Comparison of ENCODE assay signal across 2 cellular contexts in the genomic region with DNA sequence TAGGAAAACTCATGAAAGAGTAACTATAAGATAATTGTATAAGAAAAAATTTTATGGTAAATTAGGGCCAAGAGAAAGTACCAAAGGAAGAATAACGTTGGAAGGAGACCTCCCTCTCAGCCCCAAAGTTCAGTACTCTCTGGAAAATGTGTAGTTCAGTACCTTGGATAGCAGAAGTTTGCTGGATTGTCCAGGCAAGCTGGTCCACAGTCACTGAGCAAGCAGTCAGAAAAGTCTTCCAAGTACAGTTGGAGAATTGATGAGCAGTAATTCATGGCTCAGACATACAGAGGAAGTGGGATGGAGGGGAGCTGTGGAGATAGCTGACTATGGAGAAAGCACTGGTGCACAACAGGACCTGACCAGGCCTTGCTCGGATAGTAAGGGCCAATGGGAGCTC.
A peak's percentile ranks its signal among the peaks of the same experiment; 100 is the strongest.
TF ChIP-seq lines count a peak whose summit lies in the region.

No MANE protein-coding gene starts in this region.

TF ChIP-seq in SK-N-SH, 30 proteins besides CTCF, POLR2A, EP300 and RAD21:
- TF ChIP-seq REST (IDR thresholded peaks at IDR 0.05; ENCODE audit: low read depth, low read length), result peak; percentile 89
- TF ChIP-seq, protein P1, sequence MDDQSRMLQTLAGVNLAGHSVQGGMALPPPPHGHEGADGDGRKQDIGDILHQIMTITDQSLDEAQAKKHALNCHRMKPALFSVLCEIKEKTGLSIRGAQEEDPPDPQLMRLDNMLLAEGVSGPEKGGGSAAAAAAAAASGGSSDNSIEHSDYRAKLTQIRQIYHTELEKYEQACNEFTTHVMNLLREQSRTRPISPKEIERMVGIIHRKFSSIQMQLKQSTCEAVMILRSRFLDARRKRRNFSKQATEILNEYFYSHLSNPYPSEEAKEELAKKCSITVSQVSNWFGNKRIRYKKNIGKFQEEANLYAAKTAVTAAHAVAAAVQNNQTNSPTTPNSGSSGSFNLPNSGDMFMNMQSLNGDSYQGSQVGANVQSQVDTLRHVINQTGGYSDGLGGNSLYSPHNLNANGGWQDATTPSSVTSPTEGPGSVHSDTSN (IDR thresholded peaks at IDR 0.05), result no peak

TF ChIP-seq in SK-N-SH treated with all-trans-retinoic acid at 6 μM for 48 hours, 23 proteins besides CTCF, POLR2A, EP300 and RAD21 (continued from another document):
- TF ChIP-seq, protein P2, sequence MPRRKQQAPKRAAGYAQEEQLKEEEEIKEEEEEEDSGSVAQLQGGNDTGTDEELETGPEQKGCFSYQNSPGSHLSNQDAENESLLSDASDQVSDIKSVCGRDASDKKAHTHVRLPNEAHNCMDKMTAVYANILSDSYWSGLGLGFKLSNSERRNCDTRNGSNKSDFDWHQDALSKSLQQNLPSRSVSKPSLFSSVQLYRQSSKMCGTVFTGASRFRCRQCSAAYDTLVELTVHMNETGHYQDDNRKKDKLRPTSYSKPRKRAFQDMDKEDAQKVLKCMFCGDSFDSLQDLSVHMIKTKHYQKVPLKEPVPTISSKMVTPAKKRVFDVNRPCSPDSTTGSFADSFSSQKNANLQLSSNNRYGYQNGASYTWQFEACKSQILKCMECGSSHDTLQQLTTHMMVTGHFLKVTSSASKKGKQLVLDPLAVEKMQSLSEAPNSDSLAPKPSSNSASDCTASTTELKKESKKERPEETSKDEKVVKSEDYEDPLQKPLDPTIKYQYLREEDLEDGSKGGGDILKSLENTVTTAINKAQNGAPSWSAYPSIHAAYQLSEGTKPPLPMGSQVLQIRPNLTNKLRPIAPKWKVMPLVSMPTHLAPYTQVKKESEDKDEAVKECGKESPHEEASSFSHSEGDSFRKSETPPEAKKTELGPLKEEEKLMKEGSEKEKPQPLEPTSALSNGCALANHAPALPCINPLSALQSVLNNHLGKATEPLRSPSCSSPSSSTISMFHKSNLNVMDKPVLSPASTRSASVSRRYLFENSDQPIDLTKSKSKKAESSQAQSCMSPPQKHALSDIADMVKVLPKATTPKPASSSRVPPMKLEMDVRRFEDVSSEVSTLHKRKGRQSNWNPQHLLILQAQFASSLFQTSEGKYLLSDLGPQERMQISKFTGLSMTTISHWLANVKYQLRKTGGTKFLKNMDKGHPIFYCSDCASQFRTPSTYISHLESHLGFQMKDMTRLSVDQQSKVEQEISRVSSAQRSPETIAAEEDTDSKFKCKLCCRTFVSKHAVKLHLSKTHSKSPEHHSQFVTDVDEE (CRISPR knock-in tag; IDR thresholded peaks at IDR 0.05), result no peak
- TF ChIP-seq TCF4 (CRISPR knock-in tag; IDR thresholded peaks at IDR 0.05; ENCODE audit: borderline replicate concordance) (no peak), CSDC2 (CRISPR knock-in tag; IDR thresholded peaks at IDR 0.05) (no peak), CREB5 (CRISPR knock-in tag; IDR thresholded peaks at IDR 0.05; ENCODE audit: low read depth) (no peak), TOX (CRISPR knock-in tag; IDR thresholded peaks at IDR 0.05; ENCODE audit: borderline replicate concordance) (no peak)
- TF ChIP-seq, protein P3, sequence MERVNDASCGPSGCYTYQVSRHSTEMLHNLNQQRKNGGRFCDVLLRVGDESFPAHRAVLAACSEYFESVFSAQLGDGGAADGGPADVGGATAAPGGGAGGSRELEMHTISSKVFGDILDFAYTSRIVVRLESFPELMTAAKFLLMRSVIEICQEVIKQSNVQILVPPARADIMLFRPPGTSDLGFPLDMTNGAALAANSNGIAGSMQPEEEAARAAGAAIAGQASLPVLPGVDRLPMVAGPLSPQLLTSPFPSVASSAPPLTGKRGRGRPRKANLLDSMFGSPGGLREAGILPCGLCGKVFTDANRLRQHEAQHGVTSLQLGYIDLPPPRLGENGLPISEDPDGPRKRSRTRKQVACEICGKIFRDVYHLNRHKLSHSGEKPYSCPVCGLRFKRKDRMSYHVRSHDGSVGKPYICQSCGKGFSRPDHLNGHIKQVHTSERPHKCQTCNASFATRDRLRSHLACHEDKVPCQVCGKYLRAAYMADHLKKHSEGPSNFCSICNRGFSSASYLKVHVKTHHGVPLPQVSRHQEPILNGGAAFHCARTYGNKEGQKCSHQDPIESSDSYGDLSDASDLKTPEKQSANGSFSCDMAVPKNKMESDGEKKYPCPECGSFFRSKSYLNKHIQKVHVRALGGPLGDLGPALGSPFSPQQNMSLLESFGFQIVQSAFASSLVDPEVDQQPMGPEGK (CRISPR knock-in tag; IDR thresholded peaks at IDR 0.05; ENCODE audit: borderline replicate concordance), result no peak
